ENCODE assay signal across 1 cellular context in the genomic region with DNA sequence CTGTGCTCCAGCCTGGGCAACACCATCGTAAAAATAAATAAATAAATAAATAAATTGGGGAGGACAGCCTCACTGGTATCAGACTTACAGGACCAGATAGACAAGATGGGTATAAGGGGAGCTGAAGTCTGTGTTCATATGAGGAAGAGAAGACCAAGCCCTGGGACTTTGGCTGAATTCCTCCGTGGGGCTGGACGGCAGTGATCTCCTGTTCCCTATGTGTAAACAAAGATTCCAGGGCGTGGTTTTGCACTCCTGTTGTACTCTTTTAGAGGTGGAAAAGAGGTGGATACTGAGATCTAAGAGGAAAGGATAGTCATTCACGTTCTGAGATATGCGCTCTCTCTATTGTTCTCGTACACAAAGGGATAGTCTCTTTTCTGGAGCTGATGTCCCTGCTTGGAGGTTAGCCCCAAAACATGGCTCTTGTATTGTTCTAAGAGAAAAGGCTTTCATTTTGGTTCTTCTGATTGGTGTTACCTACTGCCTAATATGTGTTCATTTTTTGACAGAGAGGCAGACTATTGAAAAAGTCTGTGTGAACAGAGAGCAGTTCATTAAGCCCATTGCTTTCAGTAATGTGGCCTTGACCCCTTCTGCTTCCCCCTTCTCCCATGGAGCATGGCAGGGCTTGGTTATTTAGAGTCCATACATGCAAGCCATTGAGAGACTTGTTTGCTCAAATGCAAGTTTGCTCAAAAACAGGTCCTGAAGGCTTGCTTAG.
TF ChIP-seq lines count a peak whose summit lies in the region.

No MANE protein-coding gene starts in this region.

TF ChIP-seq in HepG2, 621 proteins besides CTCF, POLR2A, EP300 and RAD21 (continued from another document and continues in another):
- TF ChIP-seq, protein P1, sequence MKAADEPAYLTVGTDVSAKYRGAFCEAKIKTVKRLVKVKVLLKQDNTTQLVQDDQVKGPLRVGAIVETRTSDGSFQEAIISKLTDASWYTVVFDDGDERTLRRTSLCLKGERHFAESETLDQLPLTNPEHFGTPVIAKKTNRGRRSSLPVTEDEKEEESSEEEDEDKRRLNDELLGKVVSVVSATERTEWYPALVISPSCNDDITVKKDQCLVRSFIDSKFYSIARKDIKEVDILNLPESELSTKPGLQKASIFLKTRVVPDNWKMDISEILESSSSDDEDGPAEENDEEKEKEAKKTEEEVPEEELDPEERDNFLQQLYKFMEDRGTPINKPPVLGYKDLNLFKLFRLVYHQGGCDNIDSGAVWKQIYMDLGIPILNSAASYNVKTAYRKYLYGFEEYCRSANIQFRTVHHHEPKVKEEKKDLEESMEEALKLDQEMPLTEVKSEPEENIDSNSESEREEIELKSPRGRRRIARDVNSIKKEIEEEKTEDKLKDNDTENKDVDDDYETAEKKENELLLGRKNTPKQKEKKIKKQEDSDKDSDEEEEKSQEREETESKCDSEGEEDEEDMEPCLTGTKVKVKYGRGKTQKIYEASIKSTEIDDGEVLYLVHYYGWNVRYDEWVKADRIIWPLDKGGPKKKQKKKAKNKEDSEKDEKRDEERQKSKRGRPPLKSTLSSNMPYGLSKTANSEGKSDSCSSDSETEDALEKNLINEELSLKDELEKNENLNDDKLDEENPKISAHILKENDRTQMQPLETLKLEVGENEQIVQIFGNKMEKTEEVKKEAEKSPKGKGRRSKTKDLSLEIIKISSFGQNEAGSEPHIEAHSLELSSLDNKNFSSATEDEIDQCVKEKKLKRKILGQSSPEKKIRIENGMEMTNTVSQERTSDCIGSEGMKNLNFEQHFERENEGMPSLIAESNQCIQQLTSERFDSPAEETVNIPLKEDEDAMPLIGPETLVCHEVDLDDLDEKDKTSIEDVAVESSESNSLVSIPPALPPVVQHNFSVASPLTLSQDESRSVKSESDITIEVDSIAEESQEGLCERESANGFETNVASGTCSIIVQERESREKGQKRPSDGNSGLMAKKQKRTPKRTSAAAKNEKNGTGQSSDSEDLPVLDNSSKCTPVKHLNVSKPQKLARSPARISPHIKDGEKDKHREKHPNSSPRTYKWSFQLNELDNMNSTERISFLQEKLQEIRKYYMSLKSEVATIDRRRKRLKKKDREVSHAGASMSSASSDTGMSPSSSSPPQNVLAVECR (CRISPR knock-in tag; IDR thresholded peaks at IDR 0.05; ENCODE audit: borderline replicate concordance): peak; percentile 36; the same call in 1 of the 2 replicates
- no peak for TF ChIP-seq JUNB (CRISPR knock-in tag; IDR thresholded peaks at IDR 0.05; ENCODE audit: borderline replicate concordance)
- no peak for TF ChIP-seq HOXA7 (CRISPR knock-in tag; IDR thresholded peaks at IDR 0.05)
- no peak for TF ChIP-seq ZNF224 (CRISPR knock-in tag; IDR thresholded peaks at IDR 0.05)
- TF ChIP-seq NKX3-1 (CRISPR knock-in tag; IDR thresholded peaks at IDR 0.05): no peak
- TF ChIP-seq GFI1 (CRISPR knock-in tag; IDR thresholded peaks at IDR 0.05; ENCODE audit: borderline replicate concordance): no peak
- TF ChIP-seq NFYB (CRISPR knock-in tag; IDR thresholded peaks at IDR 0.05): no peak
- no peak for TF ChIP-seq ZBTB38 (CRISPR knock-in tag; IDR thresholded peaks at IDR 0.05)
- no peak for TF ChIP-seq ZNF878 (CRISPR knock-in tag; IDR thresholded peaks at IDR 0.05)
- TF ChIP-seq, protein P2, sequence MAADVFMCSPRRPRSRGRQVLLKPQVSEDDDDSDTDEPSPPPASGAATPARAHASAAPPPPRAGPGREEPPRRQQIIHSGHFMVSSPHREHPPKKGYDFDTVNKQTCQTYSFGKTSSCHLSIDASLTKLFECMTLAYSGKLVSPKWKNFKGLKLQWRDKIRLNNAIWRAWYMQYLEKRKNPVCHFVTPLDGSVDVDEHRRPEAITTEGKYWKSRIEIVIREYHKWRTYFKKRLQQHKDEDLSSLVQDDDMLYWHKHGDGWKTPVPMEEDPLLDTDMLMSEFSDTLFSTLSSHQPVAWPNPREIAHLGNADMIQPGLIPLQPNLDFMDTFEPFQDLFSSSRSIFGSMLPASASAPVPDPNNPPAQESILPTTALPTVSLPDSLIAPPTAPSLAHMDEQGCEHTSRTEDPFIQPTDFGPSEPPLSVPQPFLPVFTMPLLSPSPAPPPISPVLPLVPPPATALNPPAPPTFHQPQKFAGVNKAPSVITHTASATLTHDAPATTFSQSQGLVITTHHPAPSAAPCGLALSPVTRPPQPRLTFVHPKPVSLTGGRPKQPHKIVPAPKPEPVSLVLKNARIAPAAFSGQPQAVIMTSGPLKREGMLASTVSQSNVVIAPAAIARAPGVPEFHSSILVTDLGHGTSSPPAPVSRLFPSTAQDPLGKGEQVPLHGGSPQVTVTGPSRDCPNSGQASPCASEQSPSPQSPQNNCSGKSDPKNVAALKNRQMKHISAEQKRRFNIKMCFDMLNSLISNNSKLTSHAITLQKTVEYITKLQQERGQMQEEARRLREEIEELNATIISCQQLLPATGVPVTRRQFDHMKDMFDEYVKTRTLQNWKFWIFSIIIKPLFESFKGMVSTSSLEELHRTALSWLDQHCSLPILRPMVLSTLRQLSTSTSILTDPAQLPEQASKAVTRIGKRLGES (CRISPR knock-in tag; IDR thresholded peaks at IDR 0.05; ENCODE audit: borderline replicate concordance): no peak
- 0 out of 2 replicates have a peak, but pooled peaks have one; percentile 11 for TF ChIP-seq TARDBP (CRISPR knock-in tag; IDR thresholded peaks at IDR 0.05)
- no peak for TF ChIP-seq SALL2 (CRISPR knock-in tag; IDR thresholded peaks at IDR 0.05)
- TF ChIP-seq POLR2AphosphoS5 (IDR thresholded peaks at IDR 0.05; ENCODE audit: low read depth, low read length): no peak
- no peak for TF ChIP-seq TFDP1 (CRISPR knock-in tag; IDR thresholded peaks at IDR 0.05; ENCODE audit: borderline replicate concordance)
- TF ChIP-seq ATF6 (CRISPR knock-in tag; conservative IDR thresholded peaks at IDR 0.05): no peak
- no peak for TF ChIP-seq RELA (CRISPR knock-in tag; IDR thresholded peaks at IDR 0.05)
- TF ChIP-seq, protein P3, sequence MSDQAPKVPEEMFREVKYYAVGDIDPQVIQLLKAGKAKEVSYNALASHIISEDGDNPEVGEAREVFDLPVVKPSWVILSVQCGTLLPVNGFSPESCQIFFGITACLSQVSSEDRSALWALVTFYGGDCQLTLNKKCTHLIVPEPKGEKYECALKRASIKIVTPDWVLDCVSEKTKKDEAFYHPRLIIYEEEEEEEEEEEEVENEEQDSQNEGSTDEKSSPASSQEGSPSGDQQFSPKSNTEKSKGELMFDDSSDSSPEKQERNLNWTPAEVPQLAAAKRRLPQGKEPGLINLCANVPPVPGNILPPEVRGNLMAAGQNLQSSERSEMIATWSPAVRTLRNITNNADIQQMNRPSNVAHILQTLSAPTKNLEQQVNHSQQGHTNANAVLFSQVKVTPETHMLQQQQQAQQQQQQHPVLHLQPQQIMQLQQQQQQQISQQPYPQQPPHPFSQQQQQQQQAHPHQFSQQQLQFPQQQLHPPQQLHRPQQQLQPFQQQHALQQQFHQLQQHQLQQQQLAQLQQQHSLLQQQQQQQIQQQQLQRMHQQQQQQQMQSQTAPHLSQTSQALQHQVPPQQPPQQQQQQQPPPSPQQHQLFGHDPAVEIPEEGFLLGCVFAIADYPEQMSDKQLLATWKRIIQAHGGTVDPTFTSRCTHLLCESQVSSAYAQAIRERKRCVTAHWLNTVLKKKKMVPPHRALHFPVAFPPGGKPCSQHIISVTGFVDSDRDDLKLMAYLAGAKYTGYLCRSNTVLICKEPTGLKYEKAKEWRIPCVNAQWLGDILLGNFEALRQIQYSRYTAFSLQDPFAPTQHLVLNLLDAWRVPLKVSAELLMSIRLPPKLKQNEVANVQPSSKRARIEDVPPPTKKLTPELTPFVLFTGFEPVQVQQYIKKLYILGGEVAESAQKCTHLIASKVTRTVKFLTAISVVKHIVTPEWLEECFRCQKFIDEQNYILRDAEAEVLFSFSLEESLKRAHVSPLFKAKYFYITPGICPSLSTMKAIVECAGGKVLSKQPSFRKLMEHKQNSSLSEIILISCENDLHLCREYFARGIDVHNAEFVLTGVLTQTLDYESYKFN (CRISPR knock-in tag; conservative IDR thresholded peaks at IDR 0.05): peak; percentile 68
- no peak for TF ChIP-seq ZNF225 (CRISPR knock-in tag; IDR thresholded peaks at IDR 0.05)
- TF ChIP-seq ZNF33B (CRISPR knock-in tag; IDR thresholded peaks at IDR 0.05): no peak
- TF ChIP-seq, protein P4, sequence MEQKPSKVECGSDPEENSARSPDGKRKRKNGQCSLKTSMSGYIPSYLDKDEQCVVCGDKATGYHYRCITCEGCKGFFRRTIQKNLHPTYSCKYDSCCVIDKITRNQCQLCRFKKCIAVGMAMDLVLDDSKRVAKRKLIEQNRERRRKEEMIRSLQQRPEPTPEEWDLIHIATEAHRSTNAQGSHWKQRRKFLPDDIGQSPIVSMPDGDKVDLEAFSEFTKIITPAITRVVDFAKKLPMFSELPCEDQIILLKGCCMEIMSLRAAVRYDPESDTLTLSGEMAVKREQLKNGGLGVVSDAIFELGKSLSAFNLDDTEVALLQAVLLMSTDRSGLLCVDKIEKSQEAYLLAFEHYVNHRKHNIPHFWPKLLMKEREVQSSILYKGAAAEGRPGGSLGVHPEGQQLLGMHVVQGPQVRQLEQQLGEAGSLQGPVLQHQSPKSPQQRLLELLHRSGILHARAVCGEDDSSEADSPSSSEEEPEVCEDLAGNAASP (CRISPR knock-in tag; IDR thresholded peaks at IDR 0.05; ENCODE audit: borderline replicate concordance): peak; percentile 29; the same call in 1 of the 2 replicates
- no peak for TF ChIP-seq HES4 (CRISPR knock-in tag; IDR thresholded peaks at IDR 0.05; ENCODE audit: borderline replicate concordance)
- TF ChIP-seq, protein P5, sequence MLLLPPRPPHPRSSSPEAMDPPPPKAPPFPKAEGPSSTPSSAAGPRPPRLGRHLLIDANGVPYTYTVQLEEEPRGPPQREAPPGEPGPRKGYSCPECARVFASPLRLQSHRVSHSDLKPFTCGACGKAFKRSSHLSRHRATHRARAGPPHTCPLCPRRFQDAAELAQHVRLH (CRISPR knock-in tag; IDR thresholded peaks at IDR 0.05; ENCODE audit: borderline replicate concordance, low read depth): no peak
- TF ChIP-seq SOX5 (CRISPR knock-in tag; IDR thresholded peaks at IDR 0.05; ENCODE audit: borderline replicate concordance): peak; percentile 23; the same call in 1 of the 2 replicates
- no peak for TF ChIP-seq TBP (CRISPR knock-in tag; IDR thresholded peaks at IDR 0.05)
- 0 out of 2 replicates have a peak, but pooled peaks have one; percentile 19 for TF ChIP-seq ZNF205 (CRISPR knock-in tag; IDR thresholded peaks at IDR 0.05)
- TF ChIP-seq THYN1 (CRISPR knock-in tag; IDR thresholded peaks at IDR 0.05; ENCODE audit: borderline replicate concordance, low read depth): no peak
- TF ChIP-seq KLF9 (CRISPR knock-in tag; IDR thresholded peaks at IDR 0.05; ENCODE audit: low read depth): 0 out of 2 replicates have a peak, but pooled peaks have one; percentile 29
- no peak for TF ChIP-seq ATF7-NPFF (CRISPR knock-in tag; IDR thresholded peaks at IDR 0.05; ENCODE audit: low read depth)
- TF ChIP-seq MTF1 (CRISPR knock-in tag; IDR thresholded peaks at IDR 0.05): no peak
- TF ChIP-seq JARID2 (CRISPR knock-in tag; IDR thresholded peaks at IDR 0.05; ENCODE audit: insufficient replicate concordance): no peak
- TF ChIP-seq POGZ (CRISPR knock-in tag; IDR thresholded peaks at IDR 0.05): no peak
- no peak for TF ChIP-seq DMTF1 (CRISPR knock-in tag; IDR thresholded peaks at IDR 0.05)
- TF ChIP-seq ZNF253 (CRISPR knock-in tag; IDR thresholded peaks at IDR 0.05; ENCODE audit: borderline replicate concordance): no peak
- TF ChIP-seq ZSCAN12 (CRISPR knock-in tag; IDR thresholded peaks at IDR 0.05): no peak
- peak; percentile 48 for TF ChIP-seq HNF4A (CRISPR knock-in tag; IDR thresholded peaks at IDR 0.05)
- no peak for TF ChIP-seq RBFOX2 (IDR thresholded peaks at IDR 0.05; ENCODE audit: low read depth, low read length)
- TF ChIP-seq KAT8 (CRISPR knock-in tag; IDR thresholded peaks at IDR 0.05): peak; percentile 39; the same call in 1 of the 2 replicates
- TF ChIP-seq ZNF792 (CRISPR knock-in tag; IDR thresholded peaks at IDR 0.05): no peak
- TF ChIP-seq SRY (CRISPR knock-in tag; IDR thresholded peaks at IDR 0.05): no peak
- no peak for TF ChIP-seq ZNF180 (CRISPR knock-in tag; IDR thresholded peaks at IDR 0.05; ENCODE audit: borderline replicate concordance, low read depth)
